ENCODE assay signal across 33 cellular contexts in genomic region chr4:19133315-19133714, GRCh38.
A peak's percentile ranks its signal among the peaks of the same experiment; 100 is the strongest.
DNase-seq lines count a peak whose midpoint lies in the region; ATAC-seq, FAIRE-seq and TF ChIP-seq lines count a peak whose summit lies in the region.
"Had no signal": no experiment of that assay in that cellular context is flagged by ENCODE, and none has a peak within 500 bp of the region (broad histone marks: within the 10 kb centered on the region; RNA-seq: fewer than 3 reads in every experiment).

No MANE protein-coding gene starts in this region.

- no peaks in the 10 kb centered on the region for H3K23me2 ChIP-seq in H1 (ENCODE audit: low read depth, low read length)

- H2BK15ac ChIP-seq in IMR-90 (ENCODE audit: low read depth, low read length) (no peak overlapping the region), H1 (ENCODE audit: low read length) (no peak overlapping the region)

- CTCF ChIA-PET in HepG2 (lab: Yijun Ruan, JAX; ENCODE audit: low intra/inter-chr PET ratio, low total read pairs): no interaction called here
- CTCF ChIA-PET in IMR-90 (lab: Yijun Ruan, JAX): no interaction called here
- CTCF ChIA-PET in H1 (lab: Charles Lee; ENCODE audit: partially characterized antibody): no interaction called here

- dilution Hi-C loops in IMR-90 (cut with HindIII; ENCODE audit: low sequenced_read_pairs, unreplicated experiment): no loop called here

- ATAC-seq in HepG2: no peak
- no peak for ATAC-seq in right lobe of liver
- no peak for ATAC-seq in IMR-90 (ENCODE audit: low read depth)
- no peak for ATAC-seq in HG02884 (IDR thresholded peaks at IDR 0.05; ENCODE audit: unreplicated experiment)
- ATAC-seq: A549; CD8-positive, alpha-beta T cell had no signal

- H2BK5ac ChIP-seq in IMR-90 (ENCODE audit: low read depth, low read length, poor library complexity, severe bottlenecking): no peak overlapping the region
- H2BK5ac ChIP-seq in H1 (ENCODE audit: low read depth, low read length): no peak overlapping the region

- H4K20me1 ChIP-seq in HepG2 (ENCODE audit: insufficient read depth, low read length) (no peaks in the 10 kb centered on the region), IMR-90 (ENCODE audit: insufficient read depth, low read length) (no peaks in the 10 kb centered on the region), H1 (replicated peaks in 1 of 2; ENCODE audit: control insufficient read depth in 1 of 2, insufficient read depth in 2 of 2, low read length in 2 of 2) (no peaks in the 10 kb centered on the region)
- H4K20me1 ChIP-seq: BLaER1; BLaER1 treated with 17β-estradiol and CSF1 and Interleukin-3, amounts not matched to agents 10 nM and 100 nM had no signal

- no peak overlapping the region for H3K9ac ChIP-seq in HepG2 (ENCODE audit: insufficient read depth, low read depth, low read length)
- H3K9ac ChIP-seq in IMR-90 (ENCODE audit: low read depth, low read length): no peak overlapping the region
- no peak overlapping the region for H3K9ac ChIP-seq in H1 (replicated peaks in 1 of 4; ENCODE audit: extremely low read depth in 1 of 4, low read depth in 3 of 4, low read length in 3 of 4)
- H3K9ac ChIP-seq: BLaER1; BLaER1 treated with 17β-estradiol and CSF1 and Interleukin-3, amounts not matched to agents 10 nM and 100 nM had no signal

- intact Hi-C loops in HepG2 (cut with micrococcal nuclease; ENCODE audit: unreplicated experiment): no loop called here
- intact Hi-C loops in right lobe of liver (cut with DNase I): no loop called here
- intact Hi-C loops in IMR-90 (cut with micrococcal nuclease): no loop called here

- DNase-seq in HepG2 (ENCODE audit: low spot score) (no peak), right lobe of liver (no peak), IMR-90 (no peak), H1 (ENCODE audit: low read depth in 1 of 2, low spot score in 2 of 2) (no peak), NCI-H1092 (lab: John Stamatoyannopoulos, UW) (no peak)
- DNase-seq: 8988T; ACHN; AML-193; BE2C; C1 segment of cervical spinal cord; Caco-2; Calu3; CD4-positive, alpha-beta memory T cell; CD4-positive, alpha-beta T cell; CD4-positive, CD25-positive, alpha-beta regulatory T cell; CD8-positive, alpha-beta memory T cell; CD8-positive, alpha-beta T cell; COR-L47; DMS 273 treated with DMSO at 0.1 percent for 48 hours; DMS153; DMS53; DMS79; DMS79 treated with DMSO at 0.1 percent for 48 hours; DND-41; EL had no signal

- H3K23ac ChIP-seq in IMR-90 (ENCODE audit: low read depth, low read length): no peak overlapping the region
- H3K23ac ChIP-seq in H1 (ENCODE audit: insufficient read length): no peak overlapping the region

- H2BK120ac ChIP-seq in IMR-90 (ENCODE audit: low read depth, low read length) (no peak overlapping the region), H1 (replicated peaks; ENCODE audit: low read depth, low read length) (no peak overlapping the region)

- H3K79me1 ChIP-seq in IMR-90 (ENCODE audit: low read depth in 1 of 2, low read length in 2 of 2): no peaks in the 10 kb centered on the region
- no peaks in the 10 kb centered on the region for H3K79me1 ChIP-seq in H1 (ENCODE audit: low read depth, low read length)

- H3K56ac ChIP-seq in IMR-90 (ENCODE audit: extremely low read depth, insufficient read depth, low read length) (no peak overlapping the region), H1 (replicated peaks; ENCODE audit: insufficient read length, low read depth, low read length) (peak overlapping the region; percentile 14)

- H2AK5ac ChIP-seq in IMR-90 (ENCODE audit: low read depth, low read length) (no peak overlapping the region), H1 (ENCODE audit: low read depth, low read length) (no peak overlapping the region)

- H2BK20ac ChIP-seq in IMR-90 (ENCODE audit: low read depth, low read length): no peak overlapping the region
- no peak overlapping the region for H2BK20ac ChIP-seq in H1 (ENCODE audit: low read length)

- no peaks in the 10 kb centered on the region for H3K36me3 ChIP-seq in HepG2 (replicated peaks in 1 of 2; ENCODE audit: control insufficient read depth in 1 of 2, insufficient read depth in 2 of 2, low read length in 2 of 2)
- no peaks in the 10 kb centered on the region for H3K36me3 ChIP-seq in right lobe of liver
- H3K36me3 ChIP-seq in IMR-90 (ENCODE audit: control insufficient read depth, insufficient read depth, low read length): no peaks in the 10 kb centered on the region
- no peaks in the 10 kb centered on the region for H3K36me3 ChIP-seq in H1 (ENCODE audit: control insufficient read depth in 2 of 4, insufficient read depth in 4 of 4, low read length in 3 of 4)
- H3K36me3 ChIP-seq: BE2C; BLaER1; BLaER1 treated with 17β-estradiol and CSF1 and Interleukin-3, amounts not matched to agents 10 nM and 100 nM had no signal

- no peak overlapping the region for H3K14ac ChIP-seq in IMR-90 (replicated peaks; ENCODE audit: low read depth, low read length)
- H3K14ac ChIP-seq in H1 (ENCODE audit: insufficient read length): no peak overlapping the region

- POLR2A ChIA-PET in HepG2 (lab: Yijun Ruan, JAX) (no interaction called here), IMR-90 (lab: Charles Lee; ENCODE audit: unreplicated experiment) (no interaction called here), H1 (lab: Charles Lee; ENCODE audit: partially characterized antibody) (no interaction called here)

- peaks cover 82% of the 10 kb centered on the region for H3K9me3 ChIP-seq in HepG2 (ENCODE audit: low read length)
- no peaks in the 10 kb centered on the region for H3K9me3 ChIP-seq in right lobe of liver
- H3K9me3 ChIP-seq in IMR-90 (ENCODE audit: control insufficient read depth, insufficient read depth, low read length): no peaks in the 10 kb centered on the region
- H3K9me3 ChIP-seq in H1 (ENCODE audit: insufficient read depth in 2 of 2, low read depth in 1 of 2, low read length in 1 of 2): no peaks in the 10 kb centered on the region
- H3K9me3 ChIP-seq: A549; BE2C; BLaER1; BLaER1 treated with 17β-estradiol and CSF1 and Interleukin-3, amounts not matched to agents 10 nM and 100 nM; Caco-2 had no signal

- in situ Hi-C loops in HepG2 (cut with HindIII; ENCODE audit: extremely low pct_ligation_motif_present, low pct_unique_long_range_greater_than_20kb): no loop called here
- in situ Hi-C loops in IMR-90 (cut with MboI; ENCODE audit: low sequenced_read_pairs): no loop called here

- TF ChIP-seq POLR2A in HepG2 (IDR thresholded peaks at IDR 0.05; ENCODE audit: insufficient read depth in 1 of 2, low read depth in 2 of 2, low read length in 2 of 2) (no peak), right lobe of liver (IDR thresholded peaks at IDR 0.05) (no peak), IMR-90 (IDR thresholded peaks at IDR 0.05; ENCODE audit: low read depth, low read length) (no peak), H1 (IDR thresholded peaks at IDR 0.05; ENCODE audit: control extremely low read depth in 1 of 2, low read depth in 2 of 2, low read length in 2 of 2) (no peak)

- H2AFZ ChIP-seq in HepG2 (ENCODE audit: low read length) (no peak overlapping the region), IMR-90 (replicated peaks; ENCODE audit: low read length, poor library complexity) (no peak overlapping the region), H1 (ENCODE audit: low read length) (no peak overlapping the region)

- TF ChIP-seq CTCF in HepG2 (CRISPR knock-in tag; IDR thresholded peaks at IDR 0.05) (no peak), right lobe of liver (IDR thresholded peaks at IDR 0.05) (no peak), IMR-90 (conservative IDR thresholded peaks at IDR 0.05; ENCODE audit: low read depth, low read length) (no peak), H1 (IDR thresholded peaks at IDR 0.05; ENCODE audit: control extremely low read depth in 1 of 3, insufficient read depth in 1 of 3, low read depth in 1 of 3, low read length in 3 of 3) (no peak)

- no peak for TF ChIP-seq EP300 in HepG2 (IDR thresholded peaks at IDR 0.05; ENCODE audit: low read depth in 2 of 2, low read length in 2 of 2)
- no peak for TF ChIP-seq EP300 in HepG2 (CRISPR knock-in tag; IDR thresholded peaks at IDR 0.05; ENCODE audit: borderline replicate concordance)
- TF ChIP-seq EP300 in H1 (IDR thresholded peaks at IDR 0.05; ENCODE audit: borderline replicate concordance in 1 of 2, low read depth in 2 of 2, low read length in 2 of 2): no peak

- FAIRE-seq in HepG2 (lab: Jason Lieb, UNC) (no peak), H1 (lab: Jason Lieb, UNC) (no peak)
- FAIRE-seq: A204.1, A549, D721Med had no signal

- H3K27ac ChIP-seq in HepG2 (ENCODE audit: extremely low read length, insufficient read depth, low read length) (no peak overlapping the region), right lobe of liver (no peak overlapping the region), IMR-90 (ENCODE audit: insufficient read depth, low read length) (no peak overlapping the region), H1 (ENCODE audit: low read depth, low read length) (no peak overlapping the region)
- H3K27ac ChIP-seq: 22Rv1; A549; BLaER1; BLaER1 treated with 17β-estradiol and CSF1 and Interleukin-3, amounts not matched to agents 10 nM and 100 nM; C4-2B had no signal

- H3K4me2 ChIP-seq in HepG2 (ENCODE audit: low read depth, low read length): no peak overlapping the region
- H3K4me2 ChIP-seq in IMR-90 (ENCODE audit: low read depth, low read length): no peak overlapping the region
- H3K4me2 ChIP-seq in H1 (ENCODE audit: insufficient read depth in 1 of 2, low read depth in 2 of 2, low read length in 2 of 2): no peak overlapping the region
- H3K4me2 ChIP-seq: A549; BLaER1; BLaER1 treated with 17β-estradiol and CSF1 and Interleukin-3, amounts not matched to agents 10 nM and 100 nM had no signal

- H3K27me3 ChIP-seq in HepG2 (ENCODE audit: control insufficient read depth in 1 of 2, insufficient read depth in 2 of 2, low read length in 2 of 2) (no peaks in the 10 kb centered on the region), right lobe of liver (no peaks in the 10 kb centered on the region), IMR-90 (ENCODE audit: control insufficient read depth, insufficient read depth, low read length) (no peaks in the 10 kb centered on the region), H1 (replicated peaks in 1 of 4; ENCODE audit: control insufficient read depth in 3 of 4, extremely low read depth in 1 of 4, insufficient read depth in 3 of 4, low read length in 3 of 4) (no peaks in the 10 kb centered on the region)
- H3K27me3 ChIP-seq: BE2C; BLaER1; BLaER1 treated with 17β-estradiol and CSF1 and Interleukin-3, amounts not matched to agents 10 nM and 100 nM had no signal

- H4K91ac ChIP-seq in IMR-90 (ENCODE audit: insufficient read depth, low read depth, low read length) (no peak overlapping the region), H1 (replicated peaks; ENCODE audit: insufficient read length, low read length) (no peak overlapping the region)

- H4K5ac ChIP-seq in IMR-90 (ENCODE audit: low read depth, low read length) (no peak overlapping the region), H1 (ENCODE audit: insufficient read length, low read depth, low read length) (no peak overlapping the region)

- H2BK12ac ChIP-seq in H1 (ENCODE audit: low read depth, low read length): no peak overlapping the region

- H4K8ac ChIP-seq in IMR-90 (ENCODE audit: low read depth in 2 of 2, low read length in 2 of 2) (no peak overlapping the region), H1 (ENCODE audit: extremely low read depth, insufficient read depth, low read length) (no peak overlapping the region)

- H3K4ac ChIP-seq in IMR-90 (ENCODE audit: low read depth, low read length) (no peak overlapping the region), H1 (replicated peaks; ENCODE audit: insufficient read length, low read depth, low read length) (no peak overlapping the region)

- no peak overlapping the region for H2AK9ac ChIP-seq in IMR-90 (replicated peaks; ENCODE audit: low read depth, low read length, poor library complexity)

- no peak for TF ChIP-seq RAD21 in HepG2 (CRISPR knock-in tag; IDR thresholded peaks at IDR 0.05)
- no peak for TF ChIP-seq RAD21 in IMR-90 (IDR thresholded peaks at IDR 0.05; ENCODE audit: low read length)
- no peak for TF ChIP-seq RAD21 in H1 (IDR thresholded peaks at IDR 0.05 in 1 of 2, conservative IDR thresholded peaks at IDR 0.05 in 1 of 2; ENCODE audit: low read depth in 2 of 2, low read length in 2 of 2)

- WGBS in HepG2 (ENCODE audit: low lambda C conversion rate): 0% methylated on average over 1 of the region's 1 CpG
- WGBS in right lobe of liver (ENCODE audit: insufficient coverage, low coverage, low lambda C conversion rate, missing lambda C conversion rate): 47% methylated on average over 1 of the region's 1 CpG
- WGBS in IMR-90 (ENCODE audit: extremely low coverage in 2 of 2, insufficient read length in 1 of 2), 2 experiments: no CpG with 5 or more reads among the region's 1 CpG
- WGBS in H1 (ENCODE audit: extremely low coverage in 1 of 2, insufficient coverage in 1 of 2, insufficient read length in 1 of 2, insufficient replicate concordance in 2 of 2, low coverage in 1 of 2, low lambda C conversion rate in 2 of 2, missing lambda C conversion rate in 1 of 2), 2 experiments: 91% methylated on average over 1 of the region's 1 CpG; no CpG with 5 or more reads in 1 of the 2 experiments

- H3K18ac ChIP-seq in IMR-90 (ENCODE audit: low read depth, low read length): no peak overlapping the region
- H3K18ac ChIP-seq in H1 (ENCODE audit: extremely low read depth, low read length): no peak overlapping the region

- no TSS peak for BruUV-seq in HepG2 (replicated peaks; lab: Mats Ljungman, UMichigan)
- no TSS peak for BruUV-seq in IMR-90 (replicated peaks; lab: Mats Ljungman, UMichigan)

- H3K4me1 ChIP-seq in HepG2 (ENCODE audit: insufficient read depth, low read length) (no peaks in the 10 kb centered on the region), right lobe of liver (no peaks in the 10 kb centered on the region), IMR-90 (ENCODE audit: control insufficient read depth, insufficient read depth, low read length) (no peaks in the 10 kb centered on the region), H1 (replicated peaks in 1 of 4; ENCODE audit: control insufficient read depth in 3 of 4, insufficient read depth in 4 of 4, low read length in 3 of 4) (peaks cover 0 to 2% (median 0%) of the 10 kb centered on the region in 4 experiments; a peak in 1 of 7 replicates)
- H3K4me1 ChIP-seq: A549; BE2C; BLaER1; BLaER1 treated with 17β-estradiol and CSF1 and Interleukin-3, amounts not matched to agents 10 nM and 100 nM; Caco-2 had no signal

- H3K4me3 ChIP-seq in HepG2 (replicated peaks in 1 of 3; ENCODE audit: insufficient read depth in 1 of 3, low read depth in 2 of 3, low read length in 3 of 3): no peak overlapping the region
- no peak overlapping the region for H3K4me3 ChIP-seq in right lobe of liver
- no peak overlapping the region for H3K4me3 ChIP-seq in IMR-90 (ENCODE audit: insufficient read depth, low read depth, low read length)
- H3K4me3 ChIP-seq in H1 (ENCODE audit: extremely low read depth in 1 of 4, insufficient read depth in 2 of 4, low read depth in 3 of 4, low read length in 4 of 4): no peak overlapping the region
- H3K4me3 ChIP-seq: A549; BLaER1; BLaER1 treated with 17β-estradiol and CSF1 and Interleukin-3, amounts not matched to agents 10 nM and 100 nM had no signal

- no peaks in the 10 kb centered on the region for H3K79me2 ChIP-seq in HepG2 (ENCODE audit: insufficient read depth, low read length)
- H3K79me2 ChIP-seq in H1 (ENCODE audit: control insufficient read depth in 1 of 2, insufficient read depth in 2 of 2, low read length in 2 of 2): no peaks in the 10 kb centered on the region

- no peaks in the 10 kb centered on the region for H3K9me1 ChIP-seq in IMR-90 (ENCODE audit: insufficient read depth, low read length)

Comparison
In these comparisons a context has a peak if more than half of its experiments do, and no peak if none do; other contexts are left out.
1. Of the 41 proteins assayed by ChIP-seq in both HepG2 and H1: peak only in HepG2: none; only in H1: none; in both: CEBPB; in neither: 40.